ENCODE assay signal across 8 cellular contexts in the genomic region with DNA sequence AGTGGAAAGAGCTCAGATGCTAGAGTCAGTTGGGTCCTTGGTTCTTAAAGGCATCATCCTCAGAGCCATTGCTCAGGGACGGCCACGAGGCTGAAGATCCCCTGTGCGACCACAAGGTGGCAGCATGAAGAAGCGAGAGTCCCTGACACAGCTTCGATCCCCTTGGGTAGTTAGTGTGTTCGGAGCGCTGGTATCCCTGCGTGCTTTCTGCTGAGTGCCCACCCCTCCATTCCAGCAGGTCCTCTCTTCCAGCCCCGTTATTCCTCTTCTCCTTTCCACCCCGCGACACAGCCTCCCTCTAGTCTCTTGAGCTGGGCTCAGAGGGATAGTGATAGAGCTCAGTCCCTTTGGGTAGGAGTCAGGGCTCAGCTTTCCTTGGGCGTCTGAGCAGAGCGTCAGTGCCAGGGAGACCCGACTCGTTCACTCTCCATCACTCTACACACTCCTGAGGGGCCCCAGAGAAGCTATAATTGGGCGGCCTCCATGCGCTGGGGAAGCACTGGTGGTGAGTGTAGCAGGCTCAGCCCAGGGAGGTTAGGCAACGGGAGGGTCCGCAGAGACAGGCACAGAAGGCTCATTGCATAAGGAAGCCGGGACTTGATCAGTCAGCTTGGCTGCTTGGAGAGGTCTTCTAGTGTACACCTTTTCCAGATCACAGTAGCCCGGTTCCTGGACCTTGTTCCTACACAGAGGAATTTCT. TPM values are rescaled to one million over a fixed set of nuclear protein-coding genes. Genes with fewer than 3 reads are reported as not detected.
DNase-seq lines count a peak whose midpoint lies in the region; ATAC-seq and TF ChIP-seq lines count a peak whose summit lies in the region.

Gene OR51D1, plus strand, starts transcription at position 516 of the 700 bp plus-strand sequence. CDS start 2,314 bp downstream, outside the sequence.

- in situ Hi-C loops in G401 (cut with HindIII; ENCODE audit: low sequenced_read_pairs) = no loop called here

- no peak within 1 kb of the TSS for H3K27ac Mint-ChIP-seq in GM23338
- H3K27ac Mint-ChIP-seq in activated T-helper 17 cell treated with anti-CD3 and anti-CD28 coated beads, Interleukin-2, amount 50 U/mL, for 72 hours = no peak within 1 kb of the TSS

- H3K4me1 Mint-ChIP-seq in GM23338 = no peaks in the 10 kb centered on the region; the same call in 2 of the 3 replicates
- no peaks in the 10 kb centered on the region for H3K4me1 Mint-ChIP-seq in activated T-helper 17 cell treated with anti-CD3 and anti-CD28 coated beads, Interleukin-2, amount 50 U/mL, for 72 hours

- no peaks in the 10 kb centered on the region for H3K36me3 Mint-ChIP-seq in GM23338 (ENCODE audit: low read depth)
- no peaks in the 10 kb centered on the region for H3K36me3 Mint-ChIP-seq in activated T-helper 17 cell treated with anti-CD3 and anti-CD28 coated beads, Interleukin-2, amount 50 U/mL, for 72 hours (ENCODE audit: low read depth)

- peaks cover 4% of the 10 kb centered on the region for H3K27me3 Mint-ChIP-seq in GM23338 (ENCODE audit: insufficient read depth, low read depth, poor library complexity)
- H3K27me3 Mint-ChIP-seq in activated T-helper 17 cell treated with anti-CD3 and anti-CD28 coated beads, Interleukin-2, amount 50 U/mL, for 72 hours = peaks cover 11% of the 10 kb centered on the region

- TF ChIP-seq CTCF in GM23338 (conservative IDR thresholded peaks at IDR 0.05; ENCODE audit: low read depth in 2 of 2) = peak; percentile 75 to 98
- peak; percentile 90 for TF ChIP-seq CTCF in osteoblast (IDR thresholded peaks at IDR 0.05; ENCODE audit: extremely low read depth, low read depth, low read length)
- peak; percentile 77 for TF ChIP-seq CTCF in thoracic aorta (IDR thresholded peaks at IDR 0.05)

- H3K9me2 ChIP-seq in GM23338 (ENCODE audit: insufficient read depth) (peaks cover 16% of the 10 kb centered on the region; the same call in 1 of the 2 replicates), Karpas-422 (replicated peaks; ENCODE audit: insufficient read depth, low read length) (no peaks in the 10 kb centered on the region)

- H4K20me1 ChIP-seq in GM23338 (replicated peaks; ENCODE audit: insufficient read depth) (no peaks in the 10 kb centered on the region), Karpas-422 (ENCODE audit: insufficient read depth, low read depth, low read length) (no peaks in the 10 kb centered on the region), osteoblast (ENCODE audit: insufficient read depth, low read length) (no peaks in the 10 kb centered on the region)

- ATAC-seq in GM23338 (peak; percentile 99), thoracic aorta (ENCODE audit: insufficient number of reproducible peaks, low FRiP score, low read depth) (no peak)
- peak; percentile 83 for ATAC-seq in activated T-helper 17 cell treated with anti-CD3 and anti-CD28 coated beads, Interleukin-2, amount 50 U/mL, for 72 hours (replicated peaks)

- H2AFZ ChIP-seq in GM23338 (peak within 1 kb of the TSS; percentile 97), Karpas-422 (ENCODE audit: low read length) (no peak within 1 kb of the TSS), osteoblast (ENCODE audit: low read length) (peak within 1 kb of the TSS; percentile 74)

- H3K4me3 Mint-ChIP-seq in GM23338 = no peak within 1 kb of the TSS
- no peak within 1 kb of the TSS for H3K4me3 Mint-ChIP-seq in activated T-helper 17 cell treated with anti-CD3 and anti-CD28 coated beads, Interleukin-2, amount 50 U/mL, for 72 hours

- peak within 1 kb of the TSS; percentile 39 for H3K4me3 ChIP-seq in GM23338
- H3K4me3 ChIP-seq in Karpas-422 (ENCODE audit: low read length) = no peak within 1 kb of the TSS
- H3K4me3 ChIP-seq in osteoblast (ENCODE audit: insufficient read depth, low read length) = peak within 1 kb of the TSS; percentile 38
- H3K4me3 ChIP-seq in thoracic aorta = peak within 1 kb of the TSS; percentile 58

- no peaks in the 10 kb centered on the region for H3K9me3 Mint-ChIP-seq in GM23338
- no peaks in the 10 kb centered on the region for H3K9me3 Mint-ChIP-seq in activated T-helper 17 cell treated with anti-CD3 and anti-CD28 coated beads, Interleukin-2, amount 50 U/mL, for 72 hours

- H3K4me2 ChIP-seq in GM23338 (peak within 1 kb of the TSS; percentile 53), Karpas-422 (ENCODE audit: low read depth, low read length, poor library complexity, severe bottlenecking) (no peak within 1 kb of the TSS), osteoblast (ENCODE audit: insufficient read depth, low read length) (peak within 1 kb of the TSS; percentile 74)

- H3K27ac ChIP-seq in GM23338 (ENCODE audit: low read depth) (no peak within 1 kb of the TSS), Karpas-422 (ENCODE audit: low read length) (no peak within 1 kb of the TSS), osteoblast (ENCODE audit: low read depth, low read length) (no peak within 1 kb of the TSS), thoracic aorta (no peak within 1 kb of the TSS)

- no peaks in the 10 kb centered on the region for H3K27me3 ChIP-seq in GM23338 (ENCODE audit: insufficient read depth)
- no peaks in the 10 kb centered on the region for H3K27me3 ChIP-seq in Karpas-422 (ENCODE audit: low read length)
- H3K27me3 ChIP-seq in osteoblast (ENCODE audit: insufficient read depth, low read length) = peaks cover 5% of the 10 kb centered on the region
- H3K27me3 ChIP-seq in thoracic aorta (replicated peaks; ENCODE audit: insufficient read depth) = no peaks in the 10 kb centered on the region

- H3F3A ChIP-seq in GM23338 (replicated peaks; ENCODE audit: low read depth) = no peaks in the 10 kb centered on the region

- no peak within 1 kb of the TSS for H3K9ac ChIP-seq in Karpas-422 (ENCODE audit: low read length)

- H3K79me2 ChIP-seq in GM23338 (replicated peaks; ENCODE audit: insufficient read depth) = no peaks in the 10 kb centered on the region
- no peaks in the 10 kb centered on the region for H3K79me2 ChIP-seq in Karpas-422 (ENCODE audit: low read length)
- no peaks in the 10 kb centered on the region for H3K79me2 ChIP-seq in osteoblast (ENCODE audit: insufficient read depth, low read length)

- DNase-seq in G401 (ENCODE audit: low spot score) = peak; percentile 80
- DNase-seq in GM23338 (ENCODE audit: low spot score) = peak; percentile 89
- peak; percentile 85 for DNase-seq in Karpas-422
- peak; percentile 48 for DNase-seq in RPMI7951 (ENCODE audit: low read depth)
- peak; percentile 70 for DNase-seq in germinal center (ENCODE audit: low spot score)
- DNase-seq in osteoblast (ENCODE audit: insufficient read length, low spot score, missing footprints) = peak; percentile 80
- no peak for DNase-seq in thoracic aorta (ENCODE audit: low spot score)

- no peaks in the 10 kb centered on the region for H3K9me3 ChIP-seq in Karpas-422 (ENCODE audit: low read length)
- no peaks in the 10 kb centered on the region for H3K9me3 ChIP-seq in osteoblast (ENCODE audit: low read depth, low read length)
- H3K9me3 ChIP-seq in thoracic aorta = no peaks in the 10 kb centered on the region

- no peaks in the 10 kb centered on the region for H3K4me1 ChIP-seq in GM23338 (ENCODE audit: insufficient read depth)
- H3K4me1 ChIP-seq in Karpas-422 (ENCODE audit: low read length) = no peaks in the 10 kb centered on the region
- H3K4me1 ChIP-seq in osteoblast (ENCODE audit: insufficient read depth, low read length) = no peaks in the 10 kb centered on the region
- no peaks in the 10 kb centered on the region for H3K4me1 ChIP-seq in thoracic aorta (ENCODE audit: control insufficient read depth in 1 of 2, low read depth in 2 of 2)

- H3K36me3 ChIP-seq in GM23338 (ENCODE audit: insufficient read depth) (no peaks in the 10 kb centered on the region), Karpas-422 (ENCODE audit: insufficient read depth, low read length) (no peaks in the 10 kb centered on the region), osteoblast (ENCODE audit: insufficient read depth, low read length) (no peaks in the 10 kb centered on the region), thoracic aorta (no peaks in the 10 kb centered on the region)

TF ChIP-seq in GM23338, 12 proteins besides CTCF, POLR2A, EP300 and RAD21 (continues in another document):
- TF ChIP-seq EZH2phosphoT487 (IDR thresholded peaks at IDR 0.05; ENCODE audit: unreplicated experiment) = no peak
- TF ChIP-seq, protein P1, sequence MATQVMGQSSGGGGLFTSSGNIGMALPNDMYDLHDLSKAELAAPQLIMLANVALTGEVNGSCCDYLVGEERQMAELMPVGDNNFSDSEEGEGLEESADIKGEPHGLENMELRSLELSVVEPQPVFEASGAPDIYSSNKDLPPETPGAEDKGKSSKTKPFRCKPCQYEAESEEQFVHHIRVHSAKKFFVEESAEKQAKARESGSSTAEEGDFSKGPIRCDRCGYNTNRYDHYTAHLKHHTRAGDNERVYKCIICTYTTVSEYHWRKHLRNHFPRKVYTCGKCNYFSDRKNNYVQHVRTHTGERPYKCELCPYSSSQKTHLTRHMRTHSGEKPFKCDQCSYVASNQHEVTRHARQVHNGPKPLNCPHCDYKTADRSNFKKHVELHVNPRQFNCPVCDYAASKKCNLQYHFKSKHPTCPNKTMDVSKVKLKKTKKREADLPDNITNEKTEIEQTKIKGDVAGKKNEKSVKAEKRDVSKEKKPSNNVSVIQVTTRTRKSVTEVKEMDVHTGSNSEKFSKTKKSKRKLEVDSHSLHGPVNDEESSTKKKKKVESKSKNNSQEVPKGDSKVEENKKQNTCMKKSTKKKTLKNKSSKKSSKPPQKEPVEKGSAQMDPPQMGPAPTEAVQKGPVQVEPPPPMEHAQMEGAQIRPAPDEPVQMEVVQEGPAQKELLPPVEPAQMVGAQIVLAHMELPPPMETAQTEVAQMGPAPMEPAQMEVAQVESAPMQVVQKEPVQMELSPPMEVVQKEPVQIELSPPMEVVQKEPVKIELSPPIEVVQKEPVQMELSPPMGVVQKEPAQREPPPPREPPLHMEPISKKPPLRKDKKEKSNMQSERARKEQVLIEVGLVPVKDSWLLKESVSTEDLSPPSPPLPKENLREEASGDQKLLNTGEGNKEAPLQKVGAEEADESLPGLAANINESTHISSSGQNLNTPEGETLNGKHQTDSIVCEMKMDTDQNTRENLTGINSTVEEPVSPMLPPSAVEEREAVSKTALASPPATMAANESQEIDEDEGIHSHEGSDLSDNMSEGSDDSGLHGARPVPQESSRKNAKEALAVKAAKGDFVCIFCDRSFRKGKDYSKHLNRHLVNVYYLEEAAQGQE (IDR thresholded peaks at IDR 0.05; ENCODE audit: unreplicated experiment) = no peak
- no peak for TF ChIP-seq POLR2AphosphoS5 (IDR thresholded peaks at IDR 0.05; ENCODE audit: low read depth)
- no peak for TF ChIP-seq ZNF331 (CRISPR knock-in tag; IDR thresholded peaks at IDR 0.05; ENCODE audit: low read depth)

RNA-seq across cellular contexts. Expression of gene OR51D1, which starts in this region (rescaled TPM):
- total RNA-seq in G401 (2014; rRNA removed; shearing (Covaris generic)) = not detected in 2 replicates
- not detected in 2 replicates for total RNA-seq in GM23338 (2014; rRNA removed; shearing (Covaris generic))
- not detected in 2 replicates for polyA plus RNA-seq in GM23338 (2016; fragmentation: Nextera tagmentation; extraction: Ambion mirVana)
- not detected in 2 replicates for total RNA-seq in Karpas-422 (2014; rRNA removed; shearing (Covaris generic); ENCODE audit: low replicate concordance)
- total RNA-seq in RPMI7951 (2014; rRNA removed; shearing (Covaris generic)) = not detected in 2 replicates
- total RNA-seq in activated T-helper 17 cell treated with anti-CD3 and anti-CD28 coated beads, Interleukin-2, amount 50 U/mL, for 72 hours = not detected
- not detected in 2 replicates for total RNA-seq in osteoblast
- not detected for total RNA-seq in thoracic aorta

Comparison
In these comparisons a context has a peak if more than half of its experiments do, and no peak if none do; other contexts are left out.
1. Peak in DNase-seq in G401; RNA of the gene not detected or under 1 TPM.
2. Peak in DNase-seq, ATAC-seq, H3K4me3 ChIP-seq and H3K4me2 ChIP-seq in GM23338; RNA of the gene not detected or under 1 TPM.
3. Peak in DNase-seq in Karpas-422; RNA of the gene not detected or under 1 TPM.
4. Peak in DNase-seq in RPMI7951; RNA of the gene not detected or under 1 TPM.
5. Peak in ATAC-seq in activated T-helper 17 cell treated with anti-CD3 and anti-CD28 coated beads, Interleukin-2, amount 50 U/mL, for 72 hours; RNA of the gene not detected or under 1 TPM.
6. Peak in DNase-seq, H3K4me3 ChIP-seq and H3K4me2 ChIP-seq in osteoblast; RNA of the gene not detected or under 1 TPM.